33 cellular contexts compared by ENCODE assay signal in the genomic region with DNA sequence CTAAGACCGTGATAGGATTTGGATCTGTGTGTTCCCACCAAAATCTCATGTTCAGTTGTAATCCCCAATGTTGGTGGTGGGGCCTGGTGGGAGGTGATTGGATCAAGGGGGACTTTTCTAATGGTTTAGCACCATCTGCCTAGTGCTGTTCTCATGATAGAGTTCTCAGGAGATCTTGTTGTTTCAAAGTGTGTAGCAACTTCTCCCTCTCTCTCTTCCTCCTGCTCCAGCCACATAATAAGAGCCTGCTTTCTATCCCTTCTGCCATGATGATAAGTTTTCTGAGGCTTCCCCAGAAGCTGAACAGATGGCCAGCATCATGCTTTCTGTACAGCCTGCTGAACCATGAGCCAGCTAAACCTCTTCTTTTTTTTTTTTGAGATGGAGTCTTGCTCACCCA.
"Had no signal": no experiment of that assay in that cellular context is flagged by ENCODE, and none has a peak within 500 bp of the region (broad histone marks: within the 10 kb centered on the region; RNA-seq: fewer than 3 reads in every experiment).

No MANE protein-coding gene starts in this region.

- H3K4me3 ChIP-seq: adrenal gland, PC-9, SJSA1 had no signal

- DNase-seq: activated CD4-positive, alpha-beta T cell treated with anti-CD3 and anti-CD28 coated beads for 36 hours; activated CD4-positive, alpha-beta T cell treated with anti-CD3 and anti-CD28 coated beads, Interleukin-2, amount 10 ng/mL, durations not matched to agents 7 days and 5 days; activated CD4-positive, alpha-beta T cell treated with anti-CD3 and anti-CD28 coated beads, Interleukin-2, amount 50 U/mL, for 48 hours; activated CD8-positive, alpha-beta T cell treated with anti-CD3 and anti-CD28 coated beads, Interleukin-2, amount 10 ng/mL, durations not matched to agents 7 days and 5 days; activated gamma-delta T cell treated with Interleukin-2 at 50 U/mL for 16 hours; activated naive CD4-positive, alpha-beta T cell treated with anti-CD3 and anti-CD28 coated beads for 36 hours; activated T-cell treated with anti-CD3 and anti-CD28 coated beads, Interleukin-2, amount 50 U/mL, for 24 hours; adrenal gland; anterior cingulate cortex; central memory CD4-positive, alpha-beta T cell; MM.1S; NCI-H1092 treated with DMSO at 0.1 percent for 48 hours; NCI-H1417; NCI-H146; NCI-H187; NCI-H2029 treated with DMSO at 0.1 percent for 48 hours; NCI-H2107; NCI-H226; NCI-H446 treated with DMSO at 0.1 percent for 48 hours; NCI-H69; NK-92 treated with Interleukin-12 subunit alpha and Interleukin-12 subunit beta, amount 100 ng/mL, for 24 hours; PC-9; SHP77; SK-N-SH had no signal

- H3K4me1 ChIP-seq: adrenal gland, SJSA1 had no signal

- ATAC-seq: activated CD4-positive, alpha-beta T cell treated with anti-CD3 and anti-CD28 coated beads for 36 hours; activated CD4-positive, CD25-positive, alpha-beta regulatory T cell treated with anti-CD3 and anti-CD28 coated beads, Interleukin-2, amount 50 U/mL, for 24 hours; activated CD8-positive, alpha-beta T cell treated with anti-CD3 and anti-CD28 coated beads, Interleukin-2, amount 10 ng/mL, durations not matched to agents 7 days and 5 days; activated naive CD4-positive, alpha-beta T cell treated with anti-CD3 and anti-CD28 coated beads, Interleukin-2, amount 50 U/mL, for 72 hours; WTC11 had no signal

- H3K27me3 Mint-ChIP-seq: activated CD4-positive, alpha-beta T cell treated with anti-CD3 and anti-CD28 coated beads for 36 hours; activated CD4-positive, alpha-beta T cell treated with anti-CD3 and anti-CD28 coated beads, Interleukin-2, amount 10 ng/mL, durations not matched to agents 7 days and 5 days; activated T-cell treated with anti-CD3 and anti-CD28 coated beads, Interleukin-2, amount 50 U/mL, for 24 hours had no signal

- H3K36me3 ChIP-seq: adrenal gland, SJSA1 had no signal

- H3K4me1 Mint-ChIP-seq: activated CD4-positive, alpha-beta T cell treated with anti-CD3 and anti-CD28 coated beads for 36 hours; activated CD4-positive, alpha-beta T cell treated with anti-CD3 and anti-CD28 coated beads, Interleukin-2, amount 10 ng/mL, durations not matched to agents 7 days and 5 days; WTC11 had no signal

- H3K27me3 ChIP-seq: SJSA1 had no signal

- H3K27ac ChIP-seq: adrenal gland, KMS-11, PC-9, RWPE1, SJSA1 had no signal

- H3K36me3 Mint-ChIP-seq: brain had no signal

- H3K27ac Mint-ChIP-seq: activated CD4-positive, alpha-beta T cell treated with anti-CD3 and anti-CD28 coated beads for 36 hours; activated CD4-positive, alpha-beta T cell treated with anti-CD3 and anti-CD28 coated beads, Interleukin-2, amount 10 ng/mL, durations not matched to agents 7 days and 5 days; activated CD8-positive, alpha-beta T cell treated with anti-CD3 and anti-CD28 coated beads, Interleukin-2, amount 10 ng/mL, durations not matched to agents 7 days and 5 days; activated naive CD4-positive, alpha-beta T cell treated with anti-CD3 and anti-CD28 coated beads for 36 hours; activated naive CD4-positive, alpha-beta T cell treated with anti-CD3 and anti-CD28 coated beads, Interleukin-2, amount 50 U/mL, for 72 hours; activated T-cell treated with anti-CD3 and anti-CD28 coated beads, Interleukin-2, amount 50 U/mL, for 24 hours; brain; T-helper 1 cell treated with Interleukin-12 subunit alpha and Interleukin-12 subunit beta and Interleukin-4 antibody, amounts not matched to agents 30 μg/mL and 1 μg/mL, for 36 hours; T-helper 2 cell treated with Interferon-gamma antibody and Interleukin-4, amounts not matched to agents 5 μg/mL and 100 μg/mL, for 36 hours; WTC11 had no signal

- H3K9me3 ChIP-seq: adrenal gland, SJSA1, SK-N-SH had no signal

- H3K4me3 Mint-ChIP-seq: activated CD4-positive, alpha-beta T cell treated with anti-CD3 and anti-CD28 coated beads for 36 hours; activated CD4-positive, alpha-beta T cell treated with anti-CD3 and anti-CD28 coated beads, Interleukin-2, amount 10 ng/mL, durations not matched to agents 7 days and 5 days; activated CD8-positive, alpha-beta T cell treated with anti-CD3 and anti-CD28 coated beads, Interleukin-2, amount 10 ng/mL, durations not matched to agents 7 days and 5 days; activated naive CD4-positive, alpha-beta T cell treated with anti-CD3 and anti-CD28 coated beads for 36 hours; activated T-cell treated with anti-CD3 and anti-CD28 coated beads, Interleukin-2, amount 50 U/mL, for 24 hours; brain; T-helper 1 cell treated with Interleukin-12 subunit alpha and Interleukin-12 subunit beta and Interleukin-4 antibody, amounts not matched to agents 30 μg/mL and 1 μg/mL, for 36 hours; T-helper 2 cell treated with Interferon-gamma antibody and Interleukin-4, amounts not matched to agents 5 μg/mL and 100 μg/mL, for 36 hours; WTC11 had no signal
